In genomic region chrX:115584715-115585114, GRCh38 we compare ENCODE assay signal across 14 cellular contexts. TPM values are rescaled to one million over a fixed set of nuclear protein-coding genes. Genes with fewer than 3 reads are reported as not detected.
DNase-seq lines count a peak whose midpoint lies in the region; ATAC-seq and TF ChIP-seq lines count a peak whose summit lies in the region.
"Had no signal": no experiment of that assay in that cellular context is flagged by ENCODE, and none has a peak within 500 bp of the region (broad histone marks: within the 10 kb centered on the region; RNA-seq: fewer than 3 reads in every experiment).

No MANE protein-coding gene starts in this region.

- intact Hi-C loops in esophagus muscularis mucosa (cut with DNase I): no loop called here

- peaks cover 35% of the 10 kb centered on the region for H3K4me1 Mint-ChIP-seq in activated T-cell treated with anti-CD3 and anti-CD28 coated beads, Interleukin-2, amount 50 U/mL, for 72 hours (ENCODE audit: low read depth)
- H3K4me1 Mint-ChIP-seq in activated T-cell treated with anti-CD3 and anti-CD28 coated beads, Interleukin-2, amount 50 U/mL, for 24 hours (ENCODE audit: low read depth): peaks cover 20% of the 10 kb centered on the region
- peaks cover 2% of the 10 kb centered on the region for H3K4me1 Mint-ChIP-seq in stimulated activated naive CD8-positive, alpha-beta T cell treated with anti-CD3 and anti-CD28 coated beads, Interleukin-15, amount 100 ng/mL, for 72 hours

- H3K27ac ChIP-seq in esophagus muscularis mucosa (replicated peaks in 1 of 4) (peak overlapping the region in 3 of 4 donors; percentile 58 to 68 (median 60)), suprapubic skin (no peak overlapping the region)

- no peak for DNase-seq in activated T-cell treated with anti-CD3 and anti-CD28 coated beads, Interleukin-2, amount 50 U/mL, for 72 hours
- DNase-seq in activated T-cell treated with anti-CD3 and anti-CD28 coated beads, Interleukin-2, amount 50 U/mL, for 24 hours: no peak
- DNase-seq in RKO (ENCODE audit: low spot score) (peak; percentile 68), esophagus muscularis mucosa (ENCODE audit: extremely low spot score) (no peak), AG08395 (ENCODE audit: low spot score) (no peak), DMS153 treated with DMSO at 0.1 percent for 48 hours (lab: John Stamatoyannopoulos, UW; ENCODE audit: unreplicated experiment) (no peak), suprapubic skin (ENCODE audit: low spot score in 2 of 2) (no peak)
- no peak for DNase-seq in stimulated activated naive CD8-positive, alpha-beta T cell treated with anti-CD3 and anti-CD28 coated beads, Interleukin-15, amount 100 ng/mL, for 72 hours
- DNase-seq: activated CD4-positive, alpha-beta T cell treated with anti-CD3 and anti-CD28 coated beads for 1 hour; NCI-H1694; SHP77; stimulated activated CD4-positive, alpha-beta T cell treated with anti-CD3 and anti-CD28 coated beads, Interleukin-4, amount 100 ng/mL, for 1 hour; testis had no signal

- H3K4me1 ChIP-seq in esophagus muscularis mucosa: peaks cover 6 to 49% (median 24%) of the 10 kb centered on the region in 4 donors
- H3K4me1 ChIP-seq in suprapubic skin: peaks cover 17% of the 10 kb centered on the region
- H3K4me1 ChIP-seq: testis had no signal

- H3K9me3 ChIP-seq in esophagus muscularis mucosa (no peaks in the 10 kb centered on the region), suprapubic skin (no peaks in the 10 kb centered on the region)
- H3K9me3 ChIP-seq: testis had no signal

- peaks cover 21% of the 10 kb centered on the region for H3K27me3 Mint-ChIP-seq in activated T-cell treated with anti-CD3 and anti-CD28 coated beads, Interleukin-2, amount 50 U/mL, for 72 hours (ENCODE audit: low read depth)
- peaks cover 37% of the 10 kb centered on the region for H3K27me3 Mint-ChIP-seq in activated T-cell treated with anti-CD3 and anti-CD28 coated beads, Interleukin-2, amount 50 U/mL, for 24 hours
- H3K27me3 Mint-ChIP-seq in stimulated activated naive CD8-positive, alpha-beta T cell treated with anti-CD3 and anti-CD28 coated beads, Interleukin-15, amount 100 ng/mL, for 72 hours: no peaks in the 10 kb centered on the region
- H3K27me3 Mint-ChIP-seq: activated naive CD8-positive, alpha-beta T cell had no signal

- H3K27me3 ChIP-seq in esophagus muscularis mucosa (no peaks in the 10 kb centered on the region), suprapubic skin (no peaks in the 10 kb centered on the region)
- H3K27me3 ChIP-seq: testis had no signal

- no peak overlapping the region for H3K4me3 ChIP-seq in esophagus muscularis mucosa
- no peak overlapping the region for H3K4me3 ChIP-seq in suprapubic skin
- H3K4me3 ChIP-seq: testis had no signal

- 62% methylated on average over 2 of the region's 2 CpGs for WGBS in esophagus muscularis mucosa
- WGBS in suprapubic skin: 51% methylated on average over 2 of the region's 2 CpGs

- peaks cover 0 to 2% of the 10 kb centered on the region in 2 donors for H3K36me3 Mint-ChIP-seq in activated T-cell treated with anti-CD3 and anti-CD28 coated beads, Interleukin-2, amount 50 U/mL, for 72 hours (ENCODE audit: insufficient read depth in 2 of 2)
- no peaks in the 10 kb centered on the region for H3K36me3 Mint-ChIP-seq in activated T-cell treated with anti-CD3 and anti-CD28 coated beads, Interleukin-2, amount 50 U/mL, for 24 hours (ENCODE audit: low read depth)
- H3K36me3 Mint-ChIP-seq: activated naive CD8-positive, alpha-beta T cell had no signal

- no peak overlapping the region for H3K27ac Mint-ChIP-seq in activated T-cell treated with anti-CD3 and anti-CD28 coated beads, Interleukin-2, amount 50 U/mL, for 72 hours
- H3K27ac Mint-ChIP-seq in activated T-cell treated with anti-CD3 and anti-CD28 coated beads, Interleukin-2, amount 50 U/mL, for 24 hours: no peak overlapping the region
- H3K27ac Mint-ChIP-seq in stimulated activated naive CD8-positive, alpha-beta T cell treated with anti-CD3 and anti-CD28 coated beads, Interleukin-15, amount 100 ng/mL, for 72 hours: no peak overlapping the region
- H3K27ac Mint-ChIP-seq: activated naive CD8-positive, alpha-beta T cell had no signal

- TF ChIP-seq CTCF in esophagus muscularis mucosa (IDR thresholded peaks at IDR 0.05) (no peak), suprapubic skin (IDR thresholded peaks at IDR 0.05) (no peak)

- TF ChIP-seq EP300 in esophagus muscularis mucosa (IDR thresholded peaks at IDR 0.05) (no peak), suprapubic skin (IDR thresholded peaks at IDR 0.05) (no peak)

- peaks cover 0 to 1% of the 10 kb centered on the region in 2 donors for H3K9me3 Mint-ChIP-seq in activated T-cell treated with anti-CD3 and anti-CD28 coated beads, Interleukin-2, amount 50 U/mL, for 72 hours
- no peaks in the 10 kb centered on the region for H3K9me3 Mint-ChIP-seq in activated T-cell treated with anti-CD3 and anti-CD28 coated beads, Interleukin-2, amount 50 U/mL, for 24 hours
- H3K9me3 Mint-ChIP-seq in stimulated activated naive CD8-positive, alpha-beta T cell treated with anti-CD3 and anti-CD28 coated beads, Interleukin-15, amount 100 ng/mL, for 72 hours: no peaks in the 10 kb centered on the region

- H3K36me3 ChIP-seq in esophagus muscularis mucosa (no peaks in the 10 kb centered on the region), suprapubic skin (no peaks in the 10 kb centered on the region)

- no peak overlapping the region for H3K4me3 Mint-ChIP-seq in activated T-cell treated with anti-CD3 and anti-CD28 coated beads, Interleukin-2, amount 50 U/mL, for 72 hours
- H3K4me3 Mint-ChIP-seq in activated T-cell treated with anti-CD3 and anti-CD28 coated beads, Interleukin-2, amount 50 U/mL, for 24 hours: no peak overlapping the region
- H3K4me3 Mint-ChIP-seq in stimulated activated naive CD8-positive, alpha-beta T cell treated with anti-CD3 and anti-CD28 coated beads, Interleukin-15, amount 100 ng/mL, for 72 hours: no peak overlapping the region
- H3K4me3 Mint-ChIP-seq: activated naive CD8-positive, alpha-beta T cell had no signal

- ATAC-seq in activated T-cell treated with anti-CD3 and anti-CD28 coated beads, Interleukin-2, amount 50 U/mL, for 72 hours (replicated peaks in 1 of 2): peak; percentile 80 to 87
- peak; percentile 61 for ATAC-seq in stimulated activated naive CD8-positive, alpha-beta T cell treated with anti-CD3 and anti-CD28 coated beads, Interleukin-15, amount 100 ng/mL, for 72 hours

- no peak for TF ChIP-seq POLR2A in esophagus muscularis mucosa (IDR thresholded peaks at IDR 0.05; ENCODE audit: low read depth)
- TF ChIP-seq POLR2A in suprapubic skin (IDR thresholded peaks at IDR 0.05): no peak

RNA-seq across cellular contexts. Expression of gene PLS3, which starts 23.7 kb away (rescaled TPM):
- total RNA-seq in activated T-cell treated with anti-CD3 and anti-CD28 coated beads, Interleukin-2, amount 50 U/mL, for 72 hours: 1 to 10 TPM in 1 of 2 donors, under 1 TPM in 1; 0.99 to 1.3 TPM
- 10 to 100 TPM; 76.8 to 84.0 (median 80.8) TPM for total RNA-seq in esophagus muscularis mucosa
- total RNA-seq in suprapubic skin: 100 to 1,000 TPM in 3 of 4 donors, 10 to 100 TPM in 1; 74.7 to 145 (median 136) TPM

Comparison
In these comparisons a context has a peak if more than half of its experiments do, and no peak if none do; other contexts are left out.
1. RNA of gene PLS3, which starts 23.7 kb away (total RNA-seq): 74.7 to 145 TPM in suprapubic skin and 76.8 to 84.0 TPM in esophagus muscularis mucosa; 0.99 to 1.3 TPM in activated T-cell treated with anti-CD3 and anti-CD28 coated beads, Interleukin-2, amount 50 U/mL, for 72 hours; every median in the first group is over 10 times any median in the second.